25 cellular contexts compared by ENCODE assay signal in the genomic region with DNA sequence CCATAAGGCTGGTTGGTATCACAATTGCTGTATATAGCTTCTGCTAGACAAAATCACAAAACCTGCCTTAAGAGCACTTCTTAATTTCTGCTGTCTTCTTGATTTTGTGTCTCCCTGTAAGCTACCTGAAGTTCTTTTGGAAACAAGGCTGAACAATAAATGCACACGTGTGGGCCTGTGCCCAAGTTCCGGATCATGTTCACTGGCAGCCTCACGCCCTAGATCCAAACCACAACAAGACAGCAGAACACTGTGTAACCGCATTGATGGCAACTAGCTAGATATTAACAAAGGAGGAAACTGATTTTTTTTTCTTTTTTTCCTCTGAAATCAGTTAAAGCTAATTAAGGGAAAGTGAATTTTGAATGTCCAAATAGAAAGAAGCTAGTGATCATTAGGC.
"Had no signal": no experiment of that assay in that cellular context is flagged by ENCODE, and none has a peak within 500 bp of the region (broad histone marks: within the 10 kb centered on the region; RNA-seq: fewer than 3 reads in every experiment).

No MANE protein-coding gene starts in this region.

- H3K4me3 ChIP-seq: body of pancreas, pancreas, thoracic aorta, upper lobe of right lung had no signal

- DNase-seq: activated CD4-positive, alpha-beta T cell treated with anti-CD3 and anti-CD28 coated beads, Interleukin-2, amount 10 ng/mL, durations not matched to agents 24 days and 14 days; activated CD4-positive, CD25-positive, alpha-beta regulatory T cell; activated CD8-positive, alpha-beta T cell treated with anti-CD3 and anti-CD28 coated beads for 36 hours; activated naive CD4-positive, alpha-beta T cell treated with Interleukin-2 at 50 U/mL for 16 hours; activated T-cell treated with anti-CD3 and anti-CD28 coated beads, Interleukin-2, amount 50 U/mL, for 1 hour; body of pancreas; effector CD8-positive, alpha-beta T cell; glutamatergic neuron; hippocampal formation; kidney; left ventricle myocardium superior; mesenchymal stem cell; natural killer cell; pancreas; stimulated activated CD4-positive, alpha-beta T cell treated with anti-CD3 and anti-CD28 coated beads, Interleukin-4, amount 100 ng/mL, for 24 hours; upper lobe of right lung had no signal

- H3K36me3 ChIP-seq: neutrophil, pancreas, thoracic aorta, upper lobe of right lung had no signal

- H3K4me1 Mint-ChIP-seq: activated CD4-positive, alpha-beta T cell treated with anti-CD3 and anti-CD28 coated beads, Interleukin-2, amount 10 ng/mL, durations not matched to agents 24 days and 14 days; central memory CD8-positive, alpha-beta T cell; stimulated activated memory B cell treated with anti-CD40 and anti-IgM and Interleukin-4, amounts not matched to agents 10 μg/mL and 1 μg/mL and 100 μg/mL, for 72 hours had no signal

- H3K27me3 Mint-ChIP-seq: activated CD4-positive, alpha-beta T cell treated with anti-CD3 and anti-CD28 coated beads, Interleukin-2, amount 10 ng/mL, durations not matched to agents 24 days and 14 days; activated CD8-positive, alpha-beta T cell treated with anti-CD3 and anti-CD28 coated beads for 36 hours; activated T-helper 17 cell treated with anti-CD3 and anti-CD28 coated beads, Interleukin-2, amount 50 U/mL, for 72 hours; central memory CD8-positive, alpha-beta T cell; stimulated activated memory B cell treated with anti-CD40 and anti-IgM and Interleukin-4, amounts not matched to agents 10 μg/mL and 1 μg/mL and 100 μg/mL, for 72 hours had no signal

- H3K4me1 ChIP-seq: body of pancreas, foreskin keratinocyte, pancreas, upper lobe of right lung had no signal

- H3K27me3 ChIP-seq: body of pancreas, neutrophil, pancreas, upper lobe of right lung had no signal

- H3K9me3 ChIP-seq: body of pancreas, neutrophil, pancreas, thoracic aorta, upper lobe of right lung had no signal

- H3K27ac ChIP-seq: body of pancreas, epithelial cell of prostate, foreskin keratinocyte, neutrophil, pancreas, thoracic aorta, upper lobe of right lung had no signal

- H3K36me3 Mint-ChIP-seq: natural killer cell had no signal

- H3K27ac Mint-ChIP-seq: activated CD4-positive, alpha-beta T cell treated with anti-CD3 and anti-CD28 coated beads, Interleukin-2, amount 10 ng/mL, durations not matched to agents 24 days and 14 days; activated CD8-positive, alpha-beta T cell treated with anti-CD3 and anti-CD28 coated beads for 36 hours; activated T-helper 17 cell treated with anti-CD3 and anti-CD28 coated beads, Interleukin-2, amount 50 U/mL, for 72 hours; natural killer cell; stimulated activated memory B cell treated with anti-CD40 and anti-IgM and Interleukin-4, amounts not matched to agents 10 μg/mL and 1 μg/mL and 100 μg/mL, for 72 hours; T-helper 2 cell treated with Interferon-gamma antibody and Interleukin-4, amounts not matched to agents 5 μg/mL and 100 μg/mL, for 36 hours had no signal

- H3K9me3 Mint-ChIP-seq: activated CD4-positive, alpha-beta T cell treated with anti-CD3 and anti-CD28 coated beads, Interleukin-2, amount 10 ng/mL, durations not matched to agents 24 days and 14 days; activated CD8-positive, alpha-beta T cell treated with anti-CD3 and anti-CD28 coated beads for 36 hours; activated T-helper 17 cell treated with anti-CD3 and anti-CD28 coated beads, Interleukin-2, amount 50 U/mL, for 72 hours; central memory CD8-positive, alpha-beta T cell; natural killer cell; stimulated activated memory B cell treated with anti-CD40 and anti-IgM and Interleukin-4, amounts not matched to agents 10 μg/mL and 1 μg/mL and 100 μg/mL, for 72 hours; T-helper 2 cell treated with Interferon-gamma antibody and Interleukin-4, amounts not matched to agents 5 μg/mL and 100 μg/mL, for 36 hours had no signal

- H3K4me3 Mint-ChIP-seq: activated CD4-positive, alpha-beta T cell treated with anti-CD3 and anti-CD28 coated beads, Interleukin-2, amount 10 ng/mL, durations not matched to agents 24 days and 14 days; activated CD8-positive, alpha-beta T cell treated with anti-CD3 and anti-CD28 coated beads for 36 hours; activated T-helper 17 cell treated with anti-CD3 and anti-CD28 coated beads, Interleukin-2, amount 50 U/mL, for 72 hours; central memory CD8-positive, alpha-beta T cell; natural killer cell; stimulated activated memory B cell treated with anti-CD40 and anti-IgM and Interleukin-4, amounts not matched to agents 10 μg/mL and 1 μg/mL and 100 μg/mL, for 72 hours; T-helper 2 cell treated with Interferon-gamma antibody and Interleukin-4, amounts not matched to agents 5 μg/mL and 100 μg/mL, for 36 hours had no signal

- ATAC-seq: activated CD8-positive, alpha-beta T cell treated with anti-CD3 and anti-CD28 coated beads for 36 hours; activated T-helper 17 cell treated with anti-CD3 and anti-CD28 coated beads, Interleukin-2, amount 50 U/mL, for 72 hours; body of pancreas; foreskin keratinocyte; left ventricle myocardium superior; pancreas; sciatic nerve; stimulated activated memory B cell treated with anti-CD40 and anti-IgM and Interleukin-4, amounts not matched to agents 10 μg/mL and 1 μg/mL and 100 μg/mL, for 72 hours; upper lobe of right lung had no signal
